ENCODE assay signal across 16 cellular contexts in genomic region chr4:176547005-176547404, GRCh38.
DNase-seq lines count a peak whose midpoint lies in the region; ATAC-seq and TF ChIP-seq lines count a peak whose summit lies in the region.
"Had no signal": no experiment of that assay in that cellular context is flagged by ENCODE, and none has a peak within 500 bp of the region (broad histone marks: within the 10 kb centered on the region; RNA-seq: fewer than 3 reads in every experiment).

No MANE protein-coding gene starts in this region.

- H3K4me2 ChIP-seq in mesenchymal stem cell (ENCODE audit: low read length, poor library complexity, severe bottlenecking) = no peak overlapping the region
- H3K4me2 ChIP-seq in mammary epithelial cell (ENCODE audit: insufficient read depth, low read depth, low read length) = no peak overlapping the region

- H3K9me3 ChIP-seq in mesenchymal stem cell (ENCODE audit: control insufficient read depth, low read length) = no peaks in the 10 kb centered on the region
- no peaks in the 10 kb centered on the region for H3K9me3 ChIP-seq in upper lobe of right lung
- no peaks in the 10 kb centered on the region for H3K9me3 ChIP-seq in mammary epithelial cell (replicated peaks; ENCODE audit: insufficient read depth, low read length)

- no peaks in the 10 kb centered on the region for H3K79me2 ChIP-seq in mammary epithelial cell (ENCODE audit: insufficient read depth, low read length)

- in situ Hi-C loops in brain microvascular endothelial cell (cut with HindIII; ENCODE audit: low pct_ligation_motif_present, low sequenced_read_pairs) (loop anchor here (25.0 kb wide), 1 partner anchor 160 kb away; no protein-coding TSS in a partner anchor), mammary epithelial cell (cut with MboI; ENCODE audit: low sequenced_read_pairs in 2 of 2) (no loop called here)

- ATAC-seq in upper lobe of right lung (no peak), GM19328 (IDR thresholded peaks at IDR 0.05; ENCODE audit: unreplicated experiment) (no peak), GM21528 (IDR thresholded peaks at IDR 0.05; ENCODE audit: low FRiP score, unreplicated experiment) (no peak)
- ATAC-seq: activated naive CD8-positive, alpha-beta T cell treated with anti-CD3 and anti-CD28 coated beads, Interleukin-2, amount 50 U/mL, for 24 hours; HepG2 had no signal

- 61% methylated on average over 3 of the region's 4 CpGs for WGBS in mesenchymal stem cell
- 76% methylated on average over 3 of the region's 4 CpGs for WGBS in mammary epithelial cell (ENCODE audit: low coverage, missing lambda C conversion rate)

- H3K4ac ChIP-seq in mesenchymal stem cell (ENCODE audit: low read depth in 1 of 2, low read length in 2 of 2) = no peak overlapping the region

- no peak overlapping the region for H2AK5ac ChIP-seq in mesenchymal stem cell (ENCODE audit: low read length, severe bottlenecking)

- H3K9ac ChIP-seq in mesenchymal stem cell (ENCODE audit: low read length) (no peak overlapping the region), mammary epithelial cell (ENCODE audit: insufficient read depth, low read length) (no peak overlapping the region)

- CTCF ChIA-PET in mammary epithelial cell (lab: Charles Lee; ENCODE audit: low non-redundant PET) = no interaction called here

- H2BK15ac ChIP-seq in mesenchymal stem cell (ENCODE audit: low read depth, poor library complexity, severe bottlenecking) = no peak overlapping the region

- H3K23ac ChIP-seq in mesenchymal stem cell (ENCODE audit: low read length in 2 of 2) = no peak overlapping the region

- H3K27ac ChIP-seq in brain microvascular endothelial cell = peak overlapping the region; percentile 94
- no peak overlapping the region for H3K27ac ChIP-seq in mesenchymal stem cell (ENCODE audit: low read length, poor library complexity, severe bottlenecking)
- no peak overlapping the region for H3K27ac ChIP-seq in upper lobe of right lung
- no peak overlapping the region for H3K27ac ChIP-seq in mammary epithelial cell (ENCODE audit: insufficient read depth, low read depth, low read length)

- H2AFZ ChIP-seq in mesenchymal stem cell (ENCODE audit: low read depth, low read length) (no peak overlapping the region), mammary epithelial cell (ENCODE audit: low read depth, low read length) (no peak overlapping the region)

- H2BK120ac ChIP-seq in mesenchymal stem cell (ENCODE audit: low read depth, low read length) = no peak overlapping the region

- TF ChIP-seq CTCF in AG10803 (conservative IDR thresholded peaks at IDR 0.05; ENCODE audit: low read length) (no peak), brain microvascular endothelial cell (IDR thresholded peaks at IDR 0.05; ENCODE audit: low read depth, low read length, missing control alignments) (no peak), upper lobe of right lung (IDR thresholded peaks at IDR 0.05) (no peak), mammary epithelial cell (conservative IDR thresholded peaks at IDR 0.05 in 1 of 2, IDR thresholded peaks at IDR 0.05 in 1 of 2; ENCODE audit: extremely low read depth in 1 of 2, insufficient read depth in 1 of 2, low read depth in 1 of 2, low read length in 2 of 2) (no peak)

- H4K20me1 ChIP-seq in mammary epithelial cell (ENCODE audit: insufficient read depth, low read length) = no peaks in the 10 kb centered on the region

- H3K4me3 ChIP-seq in AG10803 (ENCODE audit: low read length) = no peak overlapping the region
- H3K4me3 ChIP-seq in brain microvascular endothelial cell (ENCODE audit: low read depth, low read length) = no peak overlapping the region
- H3K4me3 ChIP-seq in mesenchymal stem cell (ENCODE audit: insufficient read depth in 1 of 2, low read depth in 1 of 2, low read length in 2 of 2) = no peak overlapping the region
- H3K4me3 ChIP-seq in upper lobe of right lung = no peak overlapping the region
- H3K4me3 ChIP-seq in mammary epithelial cell (replicated peaks in 1 of 3; ENCODE audit: insufficient read depth in 1 of 3, low read depth in 2 of 3, low read length in 3 of 3) = no peak overlapping the region

- no peak overlapping the region for H3K18ac ChIP-seq in mesenchymal stem cell (ENCODE audit: low read depth in 1 of 2, low read length in 2 of 2)

- no peak overlapping the region for H4K8ac ChIP-seq in mesenchymal stem cell (ENCODE audit: low read length)

- BruUV-seq in mammary epithelial cell (replicated peaks; lab: Mats Ljungman, UMichigan) = no TSS peak

- no peak overlapping the region for H2BK5ac ChIP-seq in mesenchymal stem cell (ENCODE audit: low read depth, low read length, poor library complexity, severe bottlenecking)

- H2BK12ac ChIP-seq in mesenchymal stem cell (ENCODE audit: low read length in 2 of 2) = no peak overlapping the region

- DNase-seq in AG10803 (ENCODE audit: low read depth) (peak; percentile 87), LHCN-M2 (ENCODE audit: low read depth) (peak; percentile 94), brain microvascular endothelial cell (peak; percentile 51), mesenchymal stem cell (peak; percentile 88), upper lobe of right lung (no peak), mammary epithelial cell (no peak)
- DNase-seq: activated CD4-positive, alpha-beta memory T cell treated with anti-CD3 and anti-CD28 coated beads, Interleukin-2, amount 10 ng/mL, durations not matched to agents 7 days and 5 days; activated naive CD8-positive, alpha-beta T cell treated with anti-CD3 and anti-CD28 coated beads, Interleukin-2, amount 50 U/mL, for 24 hours; AML-193; GDM1; NCI-H748 treated with DMSO at 0.1 percent for 48 hours; RPMI8226; SW 1271 had no signal

- no peak overlapping the region for H3K14ac ChIP-seq in mesenchymal stem cell (ENCODE audit: low read length in 2 of 2)

- H3K4me1 ChIP-seq in mesenchymal stem cell (ENCODE audit: control insufficient read depth, insufficient read depth, low read depth, low read length) (peaks cover 1% of the 10 kb centered on the region), upper lobe of right lung (no peaks in the 10 kb centered on the region), mammary epithelial cell (ENCODE audit: insufficient read depth, low read length) (peaks cover 2% of the 10 kb centered on the region)

- H3K79me1 ChIP-seq in mesenchymal stem cell (replicated peaks; ENCODE audit: low read length, poor library complexity, severe bottlenecking) = no peaks in the 10 kb centered on the region

- no peaks in the 10 kb centered on the region for H3K27me3 ChIP-seq in brain microvascular endothelial cell (replicated peaks)
- no peaks in the 10 kb centered on the region for H3K27me3 ChIP-seq in mesenchymal stem cell (ENCODE audit: control insufficient read depth in 1 of 2, insufficient read depth in 1 of 2, low read length in 2 of 2)
- H3K27me3 ChIP-seq in upper lobe of right lung = no peaks in the 10 kb centered on the region
- no peaks in the 10 kb centered on the region for H3K27me3 ChIP-seq in mammary epithelial cell (ENCODE audit: insufficient read depth, low read length)

- intact Hi-C loops in upper lobe of right lung (cut with DNase I) = no loop called here
- intact Hi-C loops in mammary epithelial cell (cut with micrococcal nuclease) = no loop called here

- H4K91ac ChIP-seq in mesenchymal stem cell (ENCODE audit: low read length) = no peak overlapping the region

- H3K36me3 ChIP-seq in brain microvascular endothelial cell (replicated peaks) = no peaks in the 10 kb centered on the region
- H3K36me3 ChIP-seq in mesenchymal stem cell (ENCODE audit: control insufficient read depth in 1 of 2, insufficient read depth in 2 of 2, low read depth in 1 of 2, low read length in 2 of 2) = no peaks in the 10 kb centered on the region
- no peaks in the 10 kb centered on the region for H3K36me3 ChIP-seq in upper lobe of right lung
- H3K36me3 ChIP-seq in mammary epithelial cell (ENCODE audit: insufficient read depth, low read length) = no peaks in the 10 kb centered on the region

- dilution Hi-C loops in mammary epithelial cell (cut with HindIII; ENCODE audit: low sequenced_read_pairs) = no loop called here

Comparison
In these comparisons a context has a peak if more than half of its experiments do, and no peak if none do; other contexts are left out.
1. DNase-seq: peak in AG10803 (single experiment), LHCN-M2 (single experiment), brain microvascular endothelial cell (single experiment) and mesenchymal stem cell (single experiment); none in upper lobe of right lung (single experiment) and mammary epithelial cell (single experiment).